Comparison of ENCODE assay signal across 7 cellular contexts in the genomic region with DNA sequence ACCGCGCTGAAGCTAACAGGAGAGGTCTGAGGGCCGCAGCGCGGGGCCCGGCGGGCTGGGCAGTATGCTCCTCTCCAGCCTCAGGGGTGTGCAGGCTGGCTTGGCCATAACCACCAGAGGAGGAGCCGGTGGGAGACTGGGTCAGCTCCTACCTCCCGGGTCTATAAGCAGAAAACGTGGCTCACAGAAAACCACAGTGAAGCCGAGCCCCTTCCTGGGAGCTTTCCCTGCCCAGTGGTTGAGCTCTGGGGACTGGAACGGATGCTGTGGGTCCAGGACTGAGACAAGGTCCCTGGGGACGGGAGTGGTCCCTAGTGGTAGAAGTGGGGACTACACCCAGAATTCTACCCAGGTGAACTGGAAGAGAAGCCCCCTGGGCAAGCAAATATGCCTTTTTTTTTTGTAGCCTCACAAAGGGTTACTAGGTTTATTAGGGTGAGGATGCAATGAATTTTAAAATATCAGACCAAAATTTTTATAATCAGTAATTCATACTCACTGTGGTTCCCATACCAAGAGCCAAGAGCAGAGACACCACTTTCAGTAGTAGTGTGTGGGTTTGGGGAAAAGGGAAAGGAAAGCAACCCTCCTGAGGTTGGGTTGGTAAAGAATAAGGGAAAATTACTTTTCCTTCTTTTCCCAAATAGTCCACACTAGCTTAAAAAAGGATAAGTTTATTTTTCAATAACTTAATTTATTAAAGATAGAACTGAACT.
A peak's percentile ranks its signal among the peaks of the same experiment; 100 is the strongest.
DNase-seq lines count a peak whose midpoint lies in the region; ATAC-seq and TF ChIP-seq lines count a peak whose summit lies in the region.

No MANE protein-coding gene starts in this region.

- DNase-seq in activated naive CD4-positive, alpha-beta T cell treated with anti-CD3 and anti-CD28 coated beads, Interleukin-2, amount 50 U/mL, for 72 hours (ENCODE audit: low spot score in 2 of 2) = peak; percentile 71 to 76
- peak; percentile 75 for DNase-seq in iPS-NIHi11 (ENCODE audit: low spot score)
- peak; percentile 81 for DNase-seq in stimulated activated CD4-positive, alpha-beta T cell treated with anti-CD3 and anti-CD28 coated beads, Interleukin-4, amount 100 ng/mL, for 24 hours

- peaks cover 0 to 5% of the 10 kb centered on the region in 2 donors for H3K9me3 Mint-ChIP-seq in activated naive CD4-positive, alpha-beta T cell treated with anti-CD3 and anti-CD28 coated beads, Interleukin-2, amount 50 U/mL, for 72 hours

- TF ChIP-seq POLR2A in GM18505 (IDR thresholded peaks at IDR 0.05; ENCODE audit: borderline replicate concordance, extremely low read depth, insufficient read depth, insufficient read length) = no peak

- peaks cover 0 to 6% of the 10 kb centered on the region in 2 donors for H3K36me3 Mint-ChIP-seq in activated naive CD4-positive, alpha-beta T cell treated with anti-CD3 and anti-CD28 coated beads, Interleukin-2, amount 50 U/mL, for 72 hours

- H3K27ac Mint-ChIP-seq in activated naive CD4-positive, alpha-beta T cell treated with anti-CD3 and anti-CD28 coated beads, Interleukin-2, amount 50 U/mL, for 72 hours = peak overlapping the region in 1 of 2 donors; percentile 36

- peak; percentile 59 for ATAC-seq in GM18505 (IDR thresholded peaks at IDR 0.05; ENCODE audit: unreplicated experiment)
- ATAC-seq in HG03097 (IDR thresholded peaks at IDR 0.05; ENCODE audit: low FRiP score, unreplicated experiment) = peak; percentile 76
- ATAC-seq in SK-N-SH treated with all-trans-retinoic acid at 6 μM for 48 hours = peak; percentile 91
- ATAC-seq in activated naive CD4-positive, alpha-beta T cell treated with anti-CD3 and anti-CD28 coated beads, Interleukin-2, amount 50 U/mL, for 72 hours = peak; percentile 52 to 96
- ATAC-seq in HG03025 (IDR thresholded peaks at IDR 0.05; ENCODE audit: low FRiP score, unreplicated experiment) = no peak

TF ChIP-seq in SK-N-SH treated with all-trans-retinoic acid at 6 μM for 48 hours, 23 proteins besides CTCF, POLR2A, EP300 and RAD21:
- TF ChIP-seq BACH2 (CRISPR knock-in tag; IDR thresholded peaks at IDR 0.05; ENCODE audit: borderline replicate concordance) (no peak), RARB (CRISPR knock-in tag; IDR thresholded peaks at IDR 0.05) (no peak), OSR1 (CRISPR knock-in tag; IDR thresholded peaks at IDR 0.05) (no peak), TOX (CRISPR knock-in tag; IDR thresholded peaks at IDR 0.05; ENCODE audit: borderline replicate concordance) (no peak), TCF4 (CRISPR knock-in tag; IDR thresholded peaks at IDR 0.05; ENCODE audit: borderline replicate concordance) (no peak), CSDC2 (CRISPR knock-in tag; IDR thresholded peaks at IDR 0.05) (no peak), ZFP30 (CRISPR knock-in tag; IDR thresholded peaks at IDR 0.05) (no peak), ARNTL (CRISPR knock-in tag; IDR thresholded peaks at IDR 0.05; ENCODE audit: borderline replicate concordance, low read depth) (no peak)
